In genomic region chrX:48520976-48521352, GRCh38 we compare ENCODE assay signal across 8 cellular contexts. TPM values are rescaled to one million over a fixed set of nuclear protein-coding genes. Genes with fewer than 3 reads are reported as not detected.
DNase-seq lines count a peak whose midpoint lies in the region; ATAC-seq and TF ChIP-seq lines count a peak whose summit lies in the region.

No MANE protein-coding gene starts in this region.

- H3K36me3 Mint-ChIP-seq in stimulated activated effector memory CD8-positive, alpha-beta T cell treated with anti-CD3 and anti-CD28 coated beads, Interleukin-12 subunit alpha, Interleukin-12 subunit beta, amount 100 ng/mL, for 72 hours: peaks cover 55% of the 10 kb centered on the region

- H3K27ac Mint-ChIP-seq in stimulated activated effector memory CD8-positive, alpha-beta T cell treated with anti-CD3 and anti-CD28 coated beads, Interleukin-12 subunit alpha, Interleukin-12 subunit beta, amount 100 ng/mL, for 72 hours: peak overlapping the region; percentile 95

- no peak for TF ChIP-seq POLR2A in thyroid gland (IDR thresholded peaks at IDR 0.05)

- CTCF ChIA-PET in RWPE1 (lab: Yijun Ruan, JAX): no interaction called here

- no peaks in the 10 kb centered on the region for H3K9me3 Mint-ChIP-seq in stimulated activated effector memory CD8-positive, alpha-beta T cell treated with anti-CD3 and anti-CD28 coated beads, Interleukin-12 subunit alpha, Interleukin-12 subunit beta, amount 100 ng/mL, for 72 hours

- H3K4me1 ChIP-seq in fibroblast of lung (ENCODE audit: control insufficient read depth, extremely low read depth, insufficient read depth, low read length) (no peaks in the 10 kb centered on the region), thyroid gland (peaks cover 0 to 4% of the 10 kb centered on the region in 2 donors)

- H2AFZ ChIP-seq in fibroblast of lung (ENCODE audit: low read length): peak overlapping the region; percentile 88

- peak overlapping the region; percentile 78 for H3K4me2 ChIP-seq in fibroblast of lung (ENCODE audit: extremely low read depth, insufficient read depth, low read length)

- H3K4me1 Mint-ChIP-seq in stimulated activated effector memory CD8-positive, alpha-beta T cell treated with anti-CD3 and anti-CD28 coated beads, Interleukin-12 subunit alpha, Interleukin-12 subunit beta, amount 100 ng/mL, for 72 hours: peaks cover 18% of the 10 kb centered on the region

- H3K36me3 ChIP-seq in fibroblast of lung (ENCODE audit: control insufficient read depth, insufficient read depth, low read length) (no peaks in the 10 kb centered on the region), thyroid gland (no peaks in the 10 kb centered on the region)

- H3K9me3 ChIP-seq in fibroblast of lung (ENCODE audit: control insufficient read depth, insufficient read depth, low read depth, low read length) (no peaks in the 10 kb centered on the region), thyroid gland (no peaks in the 10 kb centered on the region)

- POLR2A ChIA-PET in RWPE1 (lab: Yijun Ruan, JAX; ENCODE audit: low non-redundant PET): no interaction called here

- H3K79me2 ChIP-seq in fibroblast of lung (ENCODE audit: control insufficient read depth, insufficient read depth, low read length): peaks cover 2% of the 10 kb centered on the region

- 20 to 36% methylated on average over 2 of the region's 2 CpGs for WGBS in thyroid gland, 2 donors

- intact Hi-C loops in thyroid gland (cut with DNase I): no loop called here

- peak; percentile 12 to 44 for DNase-seq in SHP77 (lab: John Stamatoyannopoulos, UW)
- no peak for DNase-seq in SHP77 treated with DMSO at 0.1 percent for 48 hours (lab: John Stamatoyannopoulos, UW)
- no peak for DNase-seq in RWPE1 (ENCODE audit: low spot score)
- DNase-seq in fibroblast of lung (ENCODE audit: low read depth in 2 of 2): no peak
- DNase-seq in stimulated activated effector memory CD8-positive, alpha-beta T cell treated with anti-CD3 and anti-CD28 coated beads, Interleukin-12 subunit alpha, Interleukin-12 subunit beta, amount 100 ng/mL, for 72 hours (ENCODE audit: low spot score in 2 of 2): no peak
- DNase-seq in cerebellar nuclear complex (lab: John Stamatoyannopoulos, UW): no peak
- DNase-seq in thyroid gland: no peak

- no peaks in the 10 kb centered on the region for H3K27me3 ChIP-seq in fibroblast of lung (ENCODE audit: control insufficient read depth, insufficient read depth, low read length)
- H3K27me3 ChIP-seq in thyroid gland: no peaks in the 10 kb centered on the region

- H3K9ac ChIP-seq in fibroblast of lung (ENCODE audit: insufficient read depth, low read length): no peak overlapping the region

- H3K4me3 ChIP-seq in fibroblast of lung (replicated peaks in 1 of 4; ENCODE audit: control extremely low read depth in 1 of 4, insufficient read depth in 1 of 4, low read depth in 3 of 4, low read length in 4 of 4) (peak overlapping the region in 2 of 4 experiments; percentile 64 to 65), thyroid gland (replicated peaks in 1 of 3) (peak overlapping the region in 1 of 3 donors; percentile 39)

- H4K20me1 ChIP-seq in fibroblast of lung (ENCODE audit: control insufficient read depth, extremely low read depth, insufficient read depth, low read length): no peaks in the 10 kb centered on the region

- peak overlapping the region; percentile 81 for H3K4me3 Mint-ChIP-seq in stimulated activated effector memory CD8-positive, alpha-beta T cell treated with anti-CD3 and anti-CD28 coated beads, Interleukin-12 subunit alpha, Interleukin-12 subunit beta, amount 100 ng/mL, for 72 hours

- ATAC-seq in stimulated activated effector memory CD8-positive, alpha-beta T cell treated with anti-CD3 and anti-CD28 coated beads, Interleukin-12 subunit alpha, Interleukin-12 subunit beta, amount 100 ng/mL, for 72 hours: no peak
- ATAC-seq in activated CD4-positive, CD25-positive, alpha-beta regulatory T cell treated with anti-CD3 and anti-CD28 coated beads, Interleukin-2, amount 50 U/mL, for 24 hours: no peak

- TF ChIP-seq CTCF in RWPE1 (conservative IDR thresholded peaks at IDR 0.05; ENCODE audit: low read depth) (no peak), fibroblast of lung (conservative IDR thresholded peaks at IDR 0.05 in 1 of 2, IDR thresholded peaks at IDR 0.05 in 1 of 2; ENCODE audit: low read depth in 1 of 2, low read length in 2 of 2) (no peak), thyroid gland (IDR thresholded peaks at IDR 0.05) (no peak)

- H3K27ac ChIP-seq in RWPE1 (peak overlapping the region; percentile 84), fibroblast of lung (ENCODE audit: insufficient read depth, low read length) (no peak overlapping the region), thyroid gland (peak overlapping the region in 1 of 3 donors; percentile 51)

RNA-seq across cellular contexts. Expression of gene EBP, which starts 0.6 kb away (rescaled TPM):
- total RNA-seq in fibroblast of lung (30.8 and 93.5 TPM in 2 replicates), thyroid gland (10 to 100 TPM; 11.0 to 43.5 (median 35.5) TPM)
- polyA plus RNA-seq in fibroblast of lung: 61.0 and 68.2 TPM in 2 replicates
- polyA plus RNA-seq in fibroblast of lung (2012): 73.9 and 90.6 TPM in 2 replicates
- 224 and 291 TPM in 2 replicates for polyA minus RNA-seq in fibroblast of lung (ENCODE audit: low replicate concordance)

RNA-seq across cellular contexts. Expression of gene PORCN, which starts 12.2 kb away (rescaled TPM):
- total RNA-seq in fibroblast of lung: 6.2 and 11.4 TPM in 2 replicates
- 5.4 and 6.0 TPM in 2 replicates for polyA plus RNA-seq in fibroblast of lung
- polyA plus RNA-seq in fibroblast of lung (2012): 7.1 and 9.9 TPM in 2 replicates
- polyA minus RNA-seq in fibroblast of lung (ENCODE audit: low replicate concordance): 29.7 and 53.0 TPM in 2 replicates
- total RNA-seq in thyroid gland: 10 to 100 TPM; 14.5 to 36.4 (median 21.4) TPM

RNA-seq across cellular contexts. Expression of gene TBC1D25, which starts 18.6 kb away (rescaled TPM):
- total RNA-seq in fibroblast of lung (3.9 and 5.1 TPM in 2 replicates), thyroid gland (10 to 100 TPM in 3 of 4 donors, 1 to 10 TPM in 1; 9.4 to 16.5 (median 12.2) TPM)
- 8.5 and 9.4 TPM in 2 replicates for polyA plus RNA-seq in fibroblast of lung
- 12.2 and 13.6 TPM in 2 replicates for polyA plus RNA-seq in fibroblast of lung (2012)
- 25.0 and 52.6 TPM in 2 replicates for polyA minus RNA-seq in fibroblast of lung (ENCODE audit: low replicate concordance)

RNA-seq across cellular contexts. Expression of gene FTSJ1, which starts 45.0 kb away (rescaled TPM):
- 22.6 and 29.4 TPM in 2 replicates for total RNA-seq in fibroblast of lung
- 30.2 and 38.0 TPM in 2 replicates for polyA plus RNA-seq in fibroblast of lung
- 41.1 and 54.5 TPM in 2 replicates for polyA plus RNA-seq in fibroblast of lung (2012)
- polyA minus RNA-seq in fibroblast of lung (ENCODE audit: low replicate concordance): 84.7 and 94.8 TPM in 2 replicates
- 10 to 100 TPM; 45.9 to 64.9 (median 62.5) TPM for total RNA-seq in thyroid gland

RNA-seq across cellular contexts. Expression of gene SLC38A5, which starts 50.9 kb away (rescaled TPM):
- total RNA-seq in fibroblast of lung: 21.5 and 21.8 TPM in 2 replicates
- 8.3 and 35.0 TPM in 2 replicates for polyA plus RNA-seq in fibroblast of lung
- 6.9 and 34.3 TPM in 2 replicates for polyA plus RNA-seq in fibroblast of lung (2012)
- polyA minus RNA-seq in fibroblast of lung (ENCODE audit: low replicate concordance): 22.3 and 167 TPM in 2 replicates
- 10 to 100 TPM in 3 of 4 donors, 1 to 10 TPM in 1; 9.9 to 76.8 (median 40.1) TPM for total RNA-seq in thyroid gland

Comparison
In these comparisons a context has a peak if more than half of its experiments do, and no peak if none do; other contexts are left out.
1. DNase-seq: peak in SHP77 (2 of 2); none in SHP77 treated with DMSO at 0.1 percent for 48 hours (single experiment), RWPE1 (single experiment), fibroblast of lung (0 of 2), stimulated activated effector memory CD8-positive, alpha-beta T cell treated with anti-CD3 and anti-CD28 coated beads, Interleukin-12 subunit alpha, Interleukin-12 subunit beta, amount 100 ng/mL, for 72 hours (0 of 2), cerebellar nuclear complex (0 of 2) and thyroid gland (0 of 2).